8 cellular contexts compared by ENCODE assay signal in the genomic region with DNA sequence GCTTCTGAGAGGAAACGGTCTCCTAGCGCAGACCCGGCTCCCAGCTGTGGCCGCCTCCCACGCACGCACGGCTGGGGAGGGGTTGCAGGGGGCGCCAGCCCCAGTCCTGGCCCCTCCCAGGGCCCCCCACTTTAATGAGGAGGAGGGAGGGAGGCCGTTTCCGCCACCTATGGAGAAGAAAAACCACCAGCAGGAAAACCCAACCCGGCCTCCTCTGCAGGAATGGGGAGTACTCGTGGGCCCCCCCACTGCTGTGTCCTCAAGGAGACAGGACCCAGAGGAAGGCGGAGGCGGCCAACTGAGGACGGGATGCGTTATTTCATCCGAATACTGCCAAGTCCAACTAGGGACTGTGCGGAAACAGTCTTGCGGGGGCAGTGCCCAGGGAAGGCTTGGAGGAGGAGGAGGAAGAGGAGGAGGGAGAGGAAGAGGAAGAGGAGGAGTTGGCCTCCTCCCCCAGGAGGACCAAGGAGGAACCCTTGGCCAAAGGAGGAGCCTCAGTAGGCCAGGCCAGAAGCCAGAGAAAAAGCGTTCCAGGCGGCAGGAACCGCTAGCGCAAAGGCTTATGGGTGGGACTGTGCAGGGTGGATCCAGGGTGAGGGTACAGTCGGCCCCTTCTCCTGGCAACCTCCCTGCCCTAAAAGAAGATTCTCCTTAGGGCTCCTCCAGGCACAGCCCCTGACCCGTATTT. TPM values are rescaled to one million over a fixed set of nuclear protein-coding genes. Genes with fewer than 3 reads are reported as not detected.
A peak's percentile ranks its signal among the peaks of the same experiment; 100 is the strongest.
DNase-seq lines count a peak whose midpoint lies in the region; ATAC-seq and TF ChIP-seq lines count a peak whose summit lies in the region.

No MANE protein-coding gene starts in this region.

- H4K20me1 ChIP-seq in fibroblast of lung (ENCODE audit: control insufficient read depth, extremely low read depth, insufficient read depth, low read length) (no peaks in the 10 kb centered on the region), osteoblast (ENCODE audit: insufficient read depth, low read length) (peaks cover 3% of the 10 kb centered on the region)

- H3K36me3 ChIP-seq in fibroblast of lung (ENCODE audit: control insufficient read depth, insufficient read depth, low read length) (no peaks in the 10 kb centered on the region), osteoblast (ENCODE audit: insufficient read depth, low read length) (no peaks in the 10 kb centered on the region)

- H3K27ac Mint-ChIP-seq in T-cell, result peak overlapping the region; percentile 28 to 74

- H3K4me1 ChIP-seq in fibroblast of lung (ENCODE audit: control insufficient read depth, extremely low read depth, insufficient read depth, low read length) (peaks cover 36% of the 10 kb centered on the region), osteoblast (ENCODE audit: insufficient read depth, low read length) (peaks cover 51% of the 10 kb centered on the region)

- H3K4me3 Mint-ChIP-seq in T-cell, result peak overlapping the region; percentile 6 to 89 (median 21)

- no peaks in the 10 kb centered on the region for H3K27me3 ChIP-seq in fibroblast of lung (ENCODE audit: control insufficient read depth, insufficient read depth, low read length)
- no peaks in the 10 kb centered on the region for H3K27me3 ChIP-seq in osteoblast (ENCODE audit: insufficient read depth, low read length)

- peak overlapping the region; percentile 21 for H3K9ac ChIP-seq in fibroblast of lung (ENCODE audit: insufficient read depth, low read length)

- no peaks in the 10 kb centered on the region for H3K36me3 Mint-ChIP-seq in T-cell

- H2AFZ ChIP-seq in fibroblast of lung (ENCODE audit: low read length) (peak overlapping the region; percentile 36), osteoblast (ENCODE audit: low read length) (peak overlapping the region; percentile 87)

- CTCF ChIA-PET in T-cell (lab: Charles Lee), result interaction anchor here in 1 of 2 donors (1.7 kb wide), 1 partner anchor 26 kb away, joined by 6 read pairs; no protein-coding TSS in a partner anchor

- DNase-seq in NCI-H146 (lab: John Stamatoyannopoulos, UW) (peak; percentile 81), NCI-H146 treated with DMSO at 0.1 percent for 48 hours (lab: John Stamatoyannopoulos, UW; ENCODE audit: unreplicated experiment) (no peak), T-cell (no peak), fibroblast of lung (ENCODE audit: low read depth in 2 of 2) (peak; percentile 59 to 65), osteoblast (ENCODE audit: insufficient read length, low spot score, missing footprints) (peak; percentile 94), epidermal melanocyte (ENCODE audit: insufficient read length, low spot score) (no peak)

- no peaks in the 10 kb centered on the region for H3K9me3 Mint-ChIP-seq in T-cell

- H3K4me2 ChIP-seq in fibroblast of lung (ENCODE audit: extremely low read depth, insufficient read depth, low read length) (peak overlapping the region; percentile 88), osteoblast (ENCODE audit: insufficient read depth, low read length) (peak overlapping the region; percentile 81)

- H3K4me1 Mint-ChIP-seq in T-cell, result peaks cover 42 to 59% (median 54%) of the 10 kb centered on the region in 3 donors

- ATAC-seq in T-cell (replicated peaks in 1 of 4), result no peak
- ATAC-seq in HG03521 (IDR thresholded peaks at IDR 0.05; ENCODE audit: unreplicated experiment), result no peak
- ATAC-seq in HG03571 (IDR thresholded peaks at IDR 0.05; ENCODE audit: unreplicated experiment), result no peak

- H3K27me3 Mint-ChIP-seq in T-cell, result peaks cover 24 to 27% of the 10 kb centered on the region in 2 donors

- H3K79me2 ChIP-seq in fibroblast of lung (ENCODE audit: control insufficient read depth, insufficient read depth, low read length) (peaks cover 8% of the 10 kb centered on the region), osteoblast (ENCODE audit: insufficient read depth, low read length) (peaks cover 14% of the 10 kb centered on the region)

- POLR2A ChIA-PET in T-cell (lab: Charles Lee), result interaction anchor here in 1 of 2 donors (0.6 kb wide), 1 partner anchor 70 kb away, joined by 3 read pairs; no protein-coding TSS in a partner anchor

- no peaks in the 10 kb centered on the region for H3K9me3 ChIP-seq in fibroblast of lung (ENCODE audit: control insufficient read depth, insufficient read depth, low read depth, low read length)
- H3K9me3 ChIP-seq in osteoblast (ENCODE audit: low read depth, low read length), result no peaks in the 10 kb centered on the region

- TF ChIP-seq CTCF in fibroblast of lung (conservative IDR thresholded peaks at IDR 0.05 in 1 of 2, IDR thresholded peaks at IDR 0.05 in 1 of 2; ENCODE audit: low read depth in 1 of 2, low read length in 2 of 2), result no peak
- no peak for TF ChIP-seq CTCF in osteoblast (IDR thresholded peaks at IDR 0.05; ENCODE audit: extremely low read depth, low read depth, low read length)

- H3K27ac ChIP-seq in fibroblast of lung (ENCODE audit: insufficient read depth, low read length), result peak overlapping the region; percentile 99
- peak overlapping the region; percentile 84 for H3K27ac ChIP-seq in osteoblast (ENCODE audit: low read depth, low read length)

- H3K4me3 ChIP-seq in fibroblast of lung (replicated peaks in 1 of 4; ENCODE audit: control extremely low read depth in 1 of 4, insufficient read depth in 1 of 4, low read depth in 3 of 4, low read length in 4 of 4) (peak overlapping the region; percentile 2 to 54 (median 22)), osteoblast (ENCODE audit: insufficient read depth, low read length) (peak overlapping the region; percentile 65)

RNA-seq across cellular contexts. Expression of gene SSBP4, which starts 3.9 kb away (rescaled TPM):
- 100 to 1,000 TPM in 4 of 5 donors, 10 to 100 TPM in 1; 71.3 to 127 (median 102) TPM for total RNA-seq in T-cell
- 58.6 and 76.5 TPM in 2 replicates for total RNA-seq in fibroblast of lung
- polyA plus RNA-seq in fibroblast of lung, result 12.8 and 16.5 TPM in 2 replicates
- 42.1 and 59.3 TPM in 2 replicates for polyA plus RNA-seq in fibroblast of lung (2012)
- 11.0 and 12.0 TPM in 2 replicates for polyA minus RNA-seq in fibroblast of lung (ENCODE audit: low replicate concordance)
- total RNA-seq in osteoblast, result 77.8 and 90.8 TPM in 2 replicates

RNA-seq across cellular contexts. Expression of gene LRRC25, which starts 17.9 kb away (rescaled TPM):
- total RNA-seq in T-cell (under 1 TPM in 3 of 5 donors, not detected in 2; 0.16 to 0.33 (median 0.30) TPM), fibroblast of lung (1.2 and 4.6 TPM in 2 replicates), osteoblast (0.88 and 1.1 TPM in 2 replicates)
- 0.10 and 0.25 TPM in 2 replicates for polyA plus RNA-seq in fibroblast of lung
- 0.08 and 0.25 TPM in 2 replicates for polyA plus RNA-seq in fibroblast of lung (2012)
- polyA minus RNA-seq in fibroblast of lung (ENCODE audit: low replicate concordance), result not detected in 2 replicates

RNA-seq across cellular contexts. Expression of gene ISYNA1, which starts 22.6 kb away (rescaled TPM):
- total RNA-seq in T-cell (10 to 100 TPM; 38.3 to 59.8 (median 55.0) TPM), fibroblast of lung (25.6 and 37.8 TPM in 2 replicates), osteoblast (7.7 and 8.0 TPM in 2 replicates)
- polyA plus RNA-seq in fibroblast of lung, result 8.3 and 10.3 TPM in 2 replicates
- polyA plus RNA-seq in fibroblast of lung (2012), result 21.1 and 21.6 TPM in 2 replicates
- 15.9 and 21.9 TPM in 2 replicates for polyA minus RNA-seq in fibroblast of lung (ENCODE audit: low replicate concordance)

RNA-seq across cellular contexts. Expression of gene GDF15, which starts 29.4 kb away (rescaled TPM):
- 1 to 10 TPM in 3 of 5 donors, not detected in 2; 1.5 to 1.7 (median 1.5) TPM for total RNA-seq in T-cell
- total RNA-seq in fibroblast of lung, result 140 and 210 TPM in 2 replicates
- polyA plus RNA-seq in fibroblast of lung, result 8.6 and 24.3 TPM in 2 replicates
- polyA plus RNA-seq in fibroblast of lung (2012), result 17.4 and 56.4 TPM in 2 replicates
- polyA minus RNA-seq in fibroblast of lung (ENCODE audit: low replicate concordance), result 3.7 and 10.3 TPM in 2 replicates
- total RNA-seq in osteoblast, result 61.6 and 74.2 TPM in 2 replicates

Comparison
In these comparisons a context has a peak if more than half of its experiments do, and no peak if none do; other contexts are left out.
1. DNase-seq: peak in NCI-H146 (single experiment), fibroblast of lung (2 of 2) and osteoblast (single experiment); none in NCI-H146 treated with DMSO at 0.1 percent for 48 hours (single experiment), T-cell (0 of 34) and epidermal melanocyte (single experiment).